In genomic region chr17:43003542-43004172, GRCh38 we compare ENCODE assay signal across 9 cellular contexts. TPM values are rescaled to one million over a fixed set of nuclear protein-coding genes. Genes with fewer than 3 reads are reported as not detected.
DNase-seq lines count a peak whose midpoint lies in the region; ATAC-seq and TF ChIP-seq lines count a peak whose summit lies in the region.
"Had no signal": no experiment of that assay in that cellular context is flagged by ENCODE, and none has a peak within 500 bp of the region (broad histone marks: within the 10 kb centered on the region; RNA-seq: fewer than 3 reads in every experiment).

No MANE protein-coding gene starts in this region.

- no peaks in the 10 kb centered on the region for H3K9me3 ChIP-seq in PC-9 (ENCODE audit: insufficient read depth, low read depth)

- H3K36me3 ChIP-seq in PC-9 (ENCODE audit: low read depth), result peaks cover 49% of the 10 kb centered on the region

- no peaks in the 10 kb centered on the region for H3K9me3 Mint-ChIP-seq in activated CD8-positive, alpha-beta memory T cell treated with anti-CD3 and anti-CD28 coated beads, Interleukin-2, amount 10 ng/mL, durations not matched to agents 7 days and 5 days (ENCODE audit: low read depth)
- no peaks in the 10 kb centered on the region for H3K9me3 Mint-ChIP-seq in stimulated activated naive B cell treated with anti-CD40 and anti-IgM and Interleukin-4, amounts not matched to agents 10 μg/mL and 1 μg/mL and 100 μg/mL, for 72 hours
- H3K9me3 Mint-ChIP-seq: CD8-positive, alpha-beta T cell had no signal

- H3K27me3 Mint-ChIP-seq in activated CD8-positive, alpha-beta memory T cell treated with anti-CD3 and anti-CD28 coated beads, Interleukin-2, amount 10 ng/mL, durations not matched to agents 7 days and 5 days, result no peaks in the 10 kb centered on the region
- H3K27me3 Mint-ChIP-seq in stimulated activated naive B cell treated with anti-CD40 and anti-IgM and Interleukin-4, amounts not matched to agents 10 μg/mL and 1 μg/mL and 100 μg/mL, for 72 hours, result no peaks in the 10 kb centered on the region

- H4K20me1 ChIP-seq in PC-9 (ENCODE audit: insufficient read depth), result peaks cover 25% of the 10 kb centered on the region

- peaks cover 35% of the 10 kb centered on the region for H3K4me1 Mint-ChIP-seq in activated CD8-positive, alpha-beta memory T cell treated with anti-CD3 and anti-CD28 coated beads, Interleukin-2, amount 10 ng/mL, durations not matched to agents 7 days and 5 days
- H3K4me1 Mint-ChIP-seq in stimulated activated naive B cell treated with anti-CD40 and anti-IgM and Interleukin-4, amounts not matched to agents 10 μg/mL and 1 μg/mL and 100 μg/mL, for 72 hours, result peaks cover 19 to 52% of the 10 kb centered on the region in 2 donors

- H3K36me3 Mint-ChIP-seq in activated CD8-positive, alpha-beta memory T cell treated with anti-CD3 and anti-CD28 coated beads, Interleukin-2, amount 10 ng/mL, durations not matched to agents 7 days and 5 days, result peaks cover 51% of the 10 kb centered on the region
- peaks cover 40 to 56% of the 10 kb centered on the region in 2 donors for H3K36me3 Mint-ChIP-seq in stimulated activated naive B cell treated with anti-CD40 and anti-IgM and Interleukin-4, amounts not matched to agents 10 μg/mL and 1 μg/mL and 100 μg/mL, for 72 hours

- no peak for DNase-seq in activated CD8-positive, alpha-beta memory T cell treated with anti-CD3 and anti-CD28 coated beads, Interleukin-2, amount 10 ng/mL, durations not matched to agents 7 days and 5 days
- no peak for DNase-seq in activated CD8-positive, alpha-beta memory T cell treated with anti-CD3 and anti-CD28 coated beads, Interleukin-2, amount 50 U/mL, for 4 hours
- DNase-seq in PC-9, result peak; percentile 46 to 77
- DNase-seq in epithelial cell of prostate (ENCODE audit: low read depth, low spot score), result no peak
- no peak for DNase-seq in stimulated activated naive B cell treated with anti-CD40 and anti-IgM and Interleukin-4, amounts not matched to agents 10 μg/mL and 1 μg/mL and 100 μg/mL, for 72 hours
- no peak for DNase-seq in AG08395 (ENCODE audit: low spot score)
- no peak for DNase-seq in stimulated activated CD4-positive, alpha-beta T cell treated with anti-CD3 and anti-CD28 coated beads, Interleukin-2, amount 100 ng/mL, for 48 hours
- DNase-seq in iPS-NIHi7 (ENCODE audit: extremely low spot score), result no peak
- DNase-seq: CD8-positive, alpha-beta T cell had no signal

- H3K4me1 ChIP-seq in PC-9 (replicated peaks; ENCODE audit: insufficient read depth), result peaks cover 34% of the 10 kb centered on the region

- no peaks in the 10 kb centered on the region for H3K9me2 ChIP-seq in PC-9 (ENCODE audit: insufficient read depth)

- peak overlapping the region; percentile 44 for H3K27ac Mint-ChIP-seq in activated CD8-positive, alpha-beta memory T cell treated with anti-CD3 and anti-CD28 coated beads, Interleukin-2, amount 10 ng/mL, durations not matched to agents 7 days and 5 days
- H3K27ac Mint-ChIP-seq in stimulated activated naive B cell treated with anti-CD40 and anti-IgM and Interleukin-4, amounts not matched to agents 10 μg/mL and 1 μg/mL and 100 μg/mL, for 72 hours, result peak overlapping the region; percentile 70

- H3K27ac ChIP-seq in PC-9, result peak overlapping the region; percentile 48
- peak overlapping the region; percentile 91 for H3K27ac ChIP-seq in epithelial cell of prostate

- H3K4me3 Mint-ChIP-seq in activated CD8-positive, alpha-beta memory T cell treated with anti-CD3 and anti-CD28 coated beads, Interleukin-2, amount 10 ng/mL, durations not matched to agents 7 days and 5 days, result no peak overlapping the region
- H3K4me3 Mint-ChIP-seq in stimulated activated naive B cell treated with anti-CD40 and anti-IgM and Interleukin-4, amounts not matched to agents 10 μg/mL and 1 μg/mL and 100 μg/mL, for 72 hours, result no peak overlapping the region
- H3K4me3 Mint-ChIP-seq: CD8-positive, alpha-beta T cell had no signal

- no TSS peak for BruUV-seq in PC-9 (replicated peaks; lab: Mats Ljungman, UMichigan)

- no peak for ATAC-seq in activated CD8-positive, alpha-beta memory T cell treated with anti-CD3 and anti-CD28 coated beads, Interleukin-2, amount 10 ng/mL, durations not matched to agents 7 days and 5 days
- no peak for ATAC-seq in stimulated activated naive B cell treated with anti-CD40 and anti-IgM and Interleukin-4, amounts not matched to agents 10 μg/mL and 1 μg/mL and 100 μg/mL, for 72 hours (replicated peaks)
- ATAC-seq: CD8-positive, alpha-beta T cell had no signal

- no peak for TF ChIP-seq CTCF in PC-9 (conservative IDR thresholded peaks at IDR 0.05)

- no peaks in the 10 kb centered on the region for H3K27me3 ChIP-seq in PC-9 (ENCODE audit: insufficient read depth, low read depth)

- peaks cover 85% of the 10 kb centered on the region for H3F3A ChIP-seq in PC-9 (ENCODE audit: insufficient read depth, low read depth)

- POLR2A ChIA-PET in PC-9 (lab: Charles Lee; ENCODE audit: unreplicated experiment), result interaction anchor here (0.7 kb wide), 1 partner anchor 673 kb away, joined by 6 read pairs; no protein-coding TSS in a partner anchor

- H3K4me2 ChIP-seq in PC-9, result no peak overlapping the region

- peaks cover 30% of the 10 kb centered on the region for H3K79me2 ChIP-seq in PC-9 (ENCODE audit: low read depth)

- CTCF ChIA-PET in activated CD8-positive, alpha-beta memory T cell treated with anti-CD3 and anti-CD28 coated beads, Interleukin-2, amount 10 ng/mL, durations not matched to agents 7 days and 5 days (lab: Charles Lee), result no interaction called here
- CTCF ChIA-PET in PC-9 (lab: Charles Lee), result no interaction called here

- intact Hi-C loops in PC-9 (cut with micrococcal nuclease; ENCODE audit: unreplicated experiment), result no loop called here

- no peak overlapping the region for H2AFZ ChIP-seq in PC-9

- no peak overlapping the region for H3K4me3 ChIP-seq in PC-9

RNA-seq across cellular contexts. Expression of gene IFI35, which starts 2.9 kb away (rescaled TPM):
- total RNA-seq in activated CD8-positive, alpha-beta memory T cell treated with anti-CD3 and anti-CD28 coated beads, Interleukin-2, amount 10 ng/mL, durations not matched to agents 7 days and 5 days, result 100 to 1,000 TPM; 125 to 175 TPM
- total RNA-seq in PC-9 (2021), result 19.7 and 22.1 TPM in 2 replicates

RNA-seq across cellular contexts. Expression of gene RPL27, which starts 5.4 kb away (rescaled TPM):
- total RNA-seq in activated CD8-positive, alpha-beta memory T cell treated with anti-CD3 and anti-CD28 coated beads, Interleukin-2, amount 10 ng/mL, durations not matched to agents 7 days and 5 days, result 100 to 1,000 TPM; 889 to 934 TPM
- total RNA-seq in PC-9 (2021), result 593 and 950 TPM in 2 replicates

RNA-seq across cellular contexts. Expression of gene VAT1, which starts 18.5 kb away (rescaled TPM):
- 10 to 100 TPM; 10.7 to 16.8 TPM for total RNA-seq in activated CD8-positive, alpha-beta memory T cell treated with anti-CD3 and anti-CD28 coated beads, Interleukin-2, amount 10 ng/mL, durations not matched to agents 7 days and 5 days
- 212 and 220 TPM in 2 replicates for total RNA-seq in PC-9 (2021)

RNA-seq across cellular contexts. Expression of gene RND2, which starts 21.4 kb away (rescaled TPM):
- total RNA-seq in activated CD8-positive, alpha-beta memory T cell treated with anti-CD3 and anti-CD28 coated beads, Interleukin-2, amount 10 ng/mL, durations not matched to agents 7 days and 5 days, result not detected
- 0.26 and 0.43 TPM in 2 replicates for total RNA-seq in PC-9 (2021)

RNA-seq across cellular contexts. Expression of gene RUNDC1, which starts 23.3 kb away (rescaled TPM):
- 10 to 100 TPM; 16.9 to 17.4 TPM for total RNA-seq in activated CD8-positive, alpha-beta memory T cell treated with anti-CD3 and anti-CD28 coated beads, Interleukin-2, amount 10 ng/mL, durations not matched to agents 7 days and 5 days
- 12.7 and 13.8 TPM in 2 replicates for total RNA-seq in PC-9 (2021)

Comparison
In these comparisons a context has a peak if more than half of its experiments do, and no peak if none do; other contexts are left out.
1. DNase-seq: peak in PC-9 (2 of 2); none in activated CD8-positive, alpha-beta memory T cell treated with anti-CD3 and anti-CD28 coated beads, Interleukin-2, amount 10 ng/mL, durations not matched to agents 7 days and 5 days (single experiment), activated CD8-positive, alpha-beta memory T cell treated with anti-CD3 and anti-CD28 coated beads, Interleukin-2, amount 50 U/mL, for 4 hours (single experiment), epithelial cell of prostate (single experiment), stimulated activated naive B cell treated with anti-CD40 and anti-IgM and Interleukin-4, amounts not matched to agents 10 μg/mL and 1 μg/mL and 100 μg/mL, for 72 hours (single experiment), AG08395 (single experiment), stimulated activated CD4-positive, alpha-beta T cell treated with anti-CD3 and anti-CD28 coated beads, Interleukin-2, amount 100 ng/mL, for 48 hours (0 of 2) and iPS-NIHi7 (single experiment).
2. RNA of gene VAT1, which starts 18.5 kb away (total RNA-seq): 212 to 220 TPM in PC-9; 10.7 to 16.8 TPM in activated CD8-positive, alpha-beta memory T cell treated with anti-CD3 and anti-CD28 coated beads, Interleukin-2, amount 10 ng/mL, durations not matched to agents 7 days and 5 days; every median in the first group is over 10 times any median in the second.